ENCODE assay signal across 15 cellular contexts in genomic region chr11:81444306-81444705, GRCh38.
DNase-seq lines count a peak whose midpoint lies in the region; ATAC-seq and TF ChIP-seq lines count a peak whose summit lies in the region.
"Had no signal": no experiment of that assay in that cellular context is flagged by ENCODE, and none has a peak within 500 bp of the region (broad histone marks: within the 10 kb centered on the region; RNA-seq: fewer than 3 reads in every experiment).

No MANE protein-coding gene starts in this region.

- no peaks in the 10 kb centered on the region for H3K36me3 ChIP-seq in GM06990 (ENCODE audit: control insufficient read depth, insufficient read depth, low read length)
- no peaks in the 10 kb centered on the region for H3K36me3 ChIP-seq in tibial nerve
- H3K36me3 ChIP-seq: gastroesophageal sphincter had no signal

- H3K27me3 ChIP-seq in GM06990 (replicated peaks; ENCODE audit: control insufficient read depth, insufficient read depth, low read length): no peaks in the 10 kb centered on the region
- H3K27me3 ChIP-seq in tibial nerve: no peaks in the 10 kb centered on the region
- H3K27me3 ChIP-seq: gastroesophageal sphincter had no signal

- H3K27ac ChIP-seq in tibial nerve: no peak overlapping the region
- H3K27ac ChIP-seq: gastroesophageal sphincter had no signal

- H3K9me3 ChIP-seq in tibial nerve: no peaks in the 10 kb centered on the region
- H3K9me3 ChIP-seq: gastroesophageal sphincter had no signal

- ATAC-seq in HG02840 (IDR thresholded peaks at IDR 0.05; ENCODE audit: low FRiP score, unreplicated experiment): no peak
- ATAC-seq: activated T-cell treated with anti-CD3 and anti-CD28 coated beads, Interleukin-2, amount 50 U/mL, for 72 hours; gastroesophageal sphincter; right cardiac atrium had no signal

- H3K36me3 Mint-ChIP-seq in nephron (ENCODE audit: low read depth): no peaks in the 10 kb centered on the region

- DNase-seq in GM06990 (ENCODE audit: extremely low read depth, insufficient read length) (no peak), LNCaP clone FGC (ENCODE audit: low read depth) (no peak), astrocyte of the cerebellum (ENCODE audit: low read depth) (no peak), COLO829 (ENCODE audit: low spot score) (no peak), tibial nerve (ENCODE audit: low spot score in 2 of 2) (no peak)
- DNase-seq: activated CD4-positive, alpha-beta memory T cell treated with anti-CD3 and anti-CD28 coated beads, Interleukin-2, amount 10 ng/mL, durations not matched to agents 7 days and 5 days; activated T-cell treated with anti-CD3 and anti-CD28 coated beads, Interleukin-2, amount 50 U/mL, for 72 hours; AML-193; cerebellar nuclear complex; GOT3; NCI-H1092 treated with DMSO at 0.1 percent for 48 hours; right cardiac atrium had no signal

- WGBS in tibial nerve, 2 donors: 42 to 52% methylated on average over 1 of the region's 1 CpG

- TF ChIP-seq CTCF in GM06990 (IDR thresholded peaks at IDR 0.05; ENCODE audit: insufficient read depth, low read length, poor library complexity, severe bottlenecking): peak; percentile 19
- peak; percentile 43 for TF ChIP-seq CTCF in LNCaP clone FGC (IDR thresholded peaks at IDR 0.05; ENCODE audit: control insufficient read depth, extremely low read depth, insufficient read depth)
- TF ChIP-seq CTCF in astrocyte of the cerebellum (IDR thresholded peaks at IDR 0.05; ENCODE audit: low read depth, low read length, missing control alignments): peak; percentile 6
- TF ChIP-seq CTCF in nephron (IDR thresholded peaks at IDR 0.05; ENCODE audit: unreplicated experiment in 3 of 3): peak; percentile 24 to 42 (median 41)
- no peak for TF ChIP-seq CTCF in tibial nerve (IDR thresholded peaks at IDR 0.05)

- no peaks in the 10 kb centered on the region for H3K27me3 Mint-ChIP-seq in nephron (ENCODE audit: low read depth)
- H3K27me3 Mint-ChIP-seq: activated CD4-positive, alpha-beta memory T cell treated with anti-CD3 and anti-CD28 coated beads, Interleukin-2, amount 10 ng/mL, durations not matched to agents 7 days and 5 days had no signal

- TF ChIP-seq POLR2A in tibial nerve (IDR thresholded peaks at IDR 0.05): no peak

- no peak overlapping the region for H3K27ac Mint-ChIP-seq in nephron
- H3K27ac Mint-ChIP-seq: activated CD4-positive, alpha-beta memory T cell treated with anti-CD3 and anti-CD28 coated beads, Interleukin-2, amount 10 ng/mL, durations not matched to agents 7 days and 5 days; activated T-cell treated with anti-CD3 and anti-CD28 coated beads, Interleukin-2, amount 50 U/mL, for 72 hours had no signal

- in situ Hi-C loops in astrocyte of the cerebellum (cut with HindIII; ENCODE audit: low sequenced_read_pairs): no loop called here

- H3K4me3 Mint-ChIP-seq in nephron: no peak overlapping the region
- H3K4me3 Mint-ChIP-seq: activated CD4-positive, alpha-beta memory T cell treated with anti-CD3 and anti-CD28 coated beads, Interleukin-2, amount 10 ng/mL, durations not matched to agents 7 days and 5 days; activated T-cell treated with anti-CD3 and anti-CD28 coated beads, Interleukin-2, amount 50 U/mL, for 72 hours had no signal

- no peaks in the 10 kb centered on the region for H3K9me3 Mint-ChIP-seq in nephron

- H3K4me1 Mint-ChIP-seq in nephron: peaks cover 5% of the 10 kb centered on the region
- H3K4me1 Mint-ChIP-seq: activated CD4-positive, alpha-beta memory T cell treated with anti-CD3 and anti-CD28 coated beads, Interleukin-2, amount 10 ng/mL, durations not matched to agents 7 days and 5 days had no signal

- H3K4me1 ChIP-seq in tibial nerve: peaks cover 0 to 2% (median 0%) of the 10 kb centered on the region in 4 donors
- H3K4me1 ChIP-seq: gastroesophageal sphincter had no signal

- no peak for TF ChIP-seq EP300 in tibial nerve (IDR thresholded peaks at IDR 0.05)

- H3K4me3 ChIP-seq in GM06990 (replicated peaks; ENCODE audit: low read depth, low read length) (no peak overlapping the region), LNCaP clone FGC (ENCODE audit: low read depth, low read length) (no peak overlapping the region), astrocyte of the cerebellum (ENCODE audit: low read depth, low read length) (no peak overlapping the region), tibial nerve (no peak overlapping the region)
- H3K4me3 ChIP-seq: gastroesophageal sphincter had no signal

Comparison
In these comparisons a context has a peak if more than half of its experiments do, and no peak if none do; other contexts are left out.
1. CTCF ChIP-seq: peak in GM06990 (single experiment), LNCaP clone FGC (single experiment), astrocyte of the cerebellum (single experiment) and nephron (3 of 3); none in tibial nerve (0 of 5).